ENCODE assay signal across 8 cellular contexts in the genomic region with DNA sequence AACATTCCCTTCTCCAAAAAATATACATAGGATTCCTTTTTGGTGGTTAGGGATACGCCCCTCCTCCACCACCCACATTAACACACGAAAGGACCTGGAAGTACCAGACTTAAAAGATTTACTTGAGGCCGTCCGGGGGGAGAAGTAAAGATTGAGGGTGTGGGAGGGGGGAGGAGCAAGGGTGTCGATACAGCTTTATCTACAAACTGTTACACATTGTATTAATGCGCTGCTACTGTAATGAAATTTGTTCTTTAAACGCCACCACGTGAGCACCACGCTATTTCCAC. TPM values are rescaled to one million over a fixed set of nuclear protein-coding genes. Genes with fewer than 3 reads are reported as not detected.
DNase-seq lines count a peak whose midpoint lies in the region; ATAC-seq and TF ChIP-seq lines count a peak whose summit lies in the region.

No MANE protein-coding gene starts in this region.

- H3K27me3 Mint-ChIP-seq in endodermal cell (ENCODE audit: insufficient read depth) = no peaks in the 10 kb centered on the region

- peak overlapping the region; percentile 99 for H3K4me3 Mint-ChIP-seq in endodermal cell

- H3K9me3 ChIP-seq in endodermal cell (ENCODE audit: control insufficient read depth, low read length) (no peaks in the 10 kb centered on the region), neuron (ENCODE audit: low read length) (no peaks in the 10 kb centered on the region)

- WGBS in endodermal cell (ENCODE audit: insufficient coverage in 1 of 2, insufficient read length in 1 of 2), 2 experiments = 0% methylated on average over 3 to 5 of the region's 9 CpGs

- H3K27ac ChIP-seq in endodermal cell (ENCODE audit: low read depth, low read length) = no peak overlapping the region

- H3K36me3 Mint-ChIP-seq in endodermal cell (ENCODE audit: low read depth) = peaks cover 24% of the 10 kb centered on the region

- no peaks in the 10 kb centered on the region for H3K9me3 Mint-ChIP-seq in endodermal cell

- H3K4me3 ChIP-seq in endodermal cell (ENCODE audit: low read length) (peak overlapping the region; percentile 94), neuron (ENCODE audit: low read length) (peak overlapping the region; percentile 88)

- no peak for TF ChIP-seq CTCF in endodermal cell (conservative IDR thresholded peaks at IDR 0.05)
- no peak for TF ChIP-seq CTCF in GM20000 (IDR thresholded peaks at IDR 0.05; ENCODE audit: extremely low read depth, missing control alignments)

- H3K9ac ChIP-seq in endodermal cell (ENCODE audit: extremely low read depth, low read length, poor library complexity, severe bottlenecking) = peak overlapping the region; percentile 86

- peak; percentile 1 to 3 for DNase-seq in activated CD8-positive, alpha-beta memory T cell treated with anti-CD3 and anti-CD28 coated beads for 4 hours (ENCODE audit: low read depth in 2 of 2)
- DNase-seq in activated CD8-positive, alpha-beta memory T cell treated with anti-CD3 and anti-CD28 coated beads for 24 hours = no peak
- DNase-seq in RPMI7951 (ENCODE audit: low read depth) (peak; percentile 1), endodermal cell (peak; percentile 58), T-helper 9 cell (no peak), GM20000 (ENCODE audit: low spot score) (no peak)

- H3K36me3 ChIP-seq in endodermal cell (ENCODE audit: control insufficient read depth, insufficient read depth, low read length) (peaks cover 30% of the 10 kb centered on the region), neuron (ENCODE audit: insufficient read depth, low read length) (peaks cover 31% of the 10 kb centered on the region)

- no peak for ATAC-seq in HG03439 (IDR thresholded peaks at IDR 0.05; ENCODE audit: unreplicated experiment)

- peaks cover 15% of the 10 kb centered on the region for H3K4me1 Mint-ChIP-seq in endodermal cell

- peak overlapping the region; percentile 88 for H3K27ac Mint-ChIP-seq in endodermal cell

- peaks cover 9% of the 10 kb centered on the region for H3K4me1 ChIP-seq in endodermal cell (ENCODE audit: control insufficient read depth, insufficient read depth, low read length)
- H3K4me1 ChIP-seq in neuron (ENCODE audit: insufficient read depth, low read length) = peaks cover 19% of the 10 kb centered on the region

- H3K27me3 ChIP-seq in endodermal cell (ENCODE audit: control insufficient read depth, insufficient read depth, low read length, poor library complexity, severe bottlenecking) = no peaks in the 10 kb centered on the region
- H3K27me3 ChIP-seq in neuron (ENCODE audit: insufficient read depth, low read length) = no peaks in the 10 kb centered on the region

- H2AFZ ChIP-seq in neuron (ENCODE audit: low read depth, low read length) = peak overlapping the region; percentile 87

RNA-seq across cellular contexts. Expression of a gene that starts 0.5 kb away (rescaled TPM):
- 9.1 and 11.4 TPM in 2 replicates for total RNA-seq in RPMI7951 (2014; rRNA removed; shearing (Covaris generic))
- 10 to 100 TPM; 20.0 to 24.8 TPM for total RNA-seq in endodermal cell
- 19.4 TPM for polyA plus RNA-seq in endodermal cell (2013, experiment 1 of 2)
- 12.1 TPM for polyA plus RNA-seq in endodermal cell (2013, experiment 2 of 2)

RNA-seq across cellular contexts. Expression of a gene that starts 0.7 kb away (rescaled TPM):
- total RNA-seq in RPMI7951 (2014; rRNA removed; shearing (Covaris generic)) = 36.5 and 43.2 TPM in 2 replicates
- 10 to 100 TPM; 82.2 to 90.8 TPM for total RNA-seq in endodermal cell
- 61.9 TPM for polyA plus RNA-seq in endodermal cell (2013, experiment 1 of 2)
- 65.7 TPM for polyA plus RNA-seq in endodermal cell (2013, experiment 2 of 2)

RNA-seq across cellular contexts. Expression of a gene that starts 38.1 kb away (rescaled TPM):
- 83.6 and 86.3 TPM in 2 replicates for total RNA-seq in RPMI7951 (2014; rRNA removed; shearing (Covaris generic))
- total RNA-seq in endodermal cell = 100 to 1,000 TPM in 1 of 2 donors, 10 to 100 TPM in 1; 76.7 to 118 TPM
- polyA plus RNA-seq in endodermal cell (2013, experiment 1 of 2) = 138 TPM
- 132 TPM for polyA plus RNA-seq in endodermal cell (2013, experiment 2 of 2)

RNA-seq across cellular contexts. Expression of a gene that starts 44.5 kb away (rescaled TPM):
- total RNA-seq in RPMI7951 (2014; rRNA removed; shearing (Covaris generic)) = 156 and 176 TPM in 2 replicates
- 100 to 1,000 TPM; 106 to 120 TPM for total RNA-seq in endodermal cell
- polyA plus RNA-seq in endodermal cell (2013, experiment 1 of 2) = 145 TPM
- 125 TPM for polyA plus RNA-seq in endodermal cell (2013, experiment 2 of 2)

Comparison
In these comparisons a context has a peak if more than half of its experiments do, and no peak if none do; other contexts are left out.
1. DNase-seq: peak in activated CD8-positive, alpha-beta memory T cell treated with anti-CD3 and anti-CD28 coated beads for 4 hours (2 of 2), RPMI7951 (single experiment) and endodermal cell (single experiment); none in activated CD8-positive, alpha-beta memory T cell treated with anti-CD3 and anti-CD28 coated beads for 24 hours (single experiment), T-helper 9 cell (single experiment) and GM20000 (single experiment).